ENCODE assay signal across 35 cellular contexts in the genomic region with DNA sequence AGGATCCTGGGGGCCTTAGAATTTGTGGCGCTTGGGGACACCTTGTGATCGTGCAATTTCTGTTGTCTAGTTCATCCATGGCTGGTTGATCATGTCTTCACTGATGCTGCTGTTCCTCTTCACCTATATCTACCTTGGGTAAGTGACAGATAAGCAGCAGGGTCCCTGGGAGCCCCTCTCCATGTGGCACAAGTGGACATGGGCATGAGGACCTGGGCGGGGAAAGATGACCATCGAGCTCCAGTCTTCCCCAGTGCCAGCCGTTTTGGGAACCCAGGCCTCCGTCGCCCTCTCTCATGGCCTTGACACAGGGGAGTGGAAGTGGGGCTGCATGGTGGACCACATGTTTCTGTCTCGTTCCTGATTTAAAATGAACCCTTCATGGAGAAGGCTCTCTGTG.
"Had no signal": no experiment of that assay in that cellular context is flagged by ENCODE, and none has a peak within 500 bp of the region (broad histone marks: within the 10 kb centered on the region; RNA-seq: fewer than 3 reads in every experiment).

No MANE protein-coding gene starts in this region.

- DNase-seq: activated B cell treated with CpG ODN at 0.5 μM for 24 hours; activated CD4-positive, alpha-beta memory T cell treated with anti-CD3 and anti-CD28 coated beads for 36 hours; activated CD4-positive, alpha-beta T cell treated with anti-CD3 and anti-CD28 coated beads for 4 hours; activated CD4-positive, alpha-beta T cell treated with anti-CD3 and anti-CD28 coated beads, Interleukin-2, amount 10 ng/mL, durations not matched to agents 24 days and 14 days; activated CD4-positive, alpha-beta T cell treated with anti-CD3 and anti-CD28 coated beads, Interleukin-2, amount 50 U/mL, for 1 hour; activated CD4-positive, alpha-beta T cell treated with anti-CD3 and anti-CD28 coated beads, Interleukin-2, amount 50 U/mL, for 4 hours; activated CD4-positive, CD25-positive, alpha-beta regulatory T cell treated with anti-CD3 and anti-CD28 coated beads, Interleukin-2, amount 50 U/mL, for 72 hours; activated CD8-positive, alpha-beta memory T cell treated with anti-CD3 and anti-CD28 coated beads, Interleukin-2, amount 50 U/mL, for 4 hours; activated CD8-positive, alpha-beta T cell treated with anti-CD3 and anti-CD28 coated beads for 36 hours; activated effector memory CD4-positive, alpha-beta T cell treated with anti-CD3 and anti-CD28 coated beads, Interleukin-2, amount 50 U/mL, for 16 hours; activated gamma-delta T cell treated with Interleukin-2 at 50 U/mL for 16 hours; activated naive CD4-positive, alpha-beta T cell; activated naive CD4-positive, alpha-beta T cell treated with anti-CD3 and anti-CD28 coated beads, Interleukin-2, amount 10 ng/mL, durations not matched to agents 7 days and 5 days; activated naive CD8-positive, alpha-beta T cell treated with anti-CD3 and anti-CD28 coated beads, Interleukin-2, amount 10 ng/mL, durations not matched to agents 7 days and 5 days; activated naive CD8-positive, alpha-beta T cell treated with anti-CD3 and anti-CD28 coated beads, Interleukin-2, amount 50 U/mL, for 24 hours; activated T-cell treated with anti-CD3 and anti-CD28 coated beads for 4 hours; activated T-cell treated with anti-CD3 and anti-CD28 coated beads, Interleukin-2, amount 50 U/mL, for 1 hour; activated T-cell treated with anti-CD3 and anti-CD28 coated beads, Interleukin-2, amount 50 U/mL, for 4 hours; activated T-cell treated with anti-CD3 and anti-CD28 coated beads, Interleukin-2, amount 50 U/mL, for 72 hours; amygdala; anterior cingulate cortex; central memory CD4-positive, alpha-beta T cell; T-helper 1 cell; T-helper 2 cell; T-helper 9 cell had no signal

- H3K4me1 ChIP-seq: ascending aorta had no signal

- H3K36me3 Mint-ChIP-seq: activated CD4-positive, alpha-beta memory T cell treated with anti-CD3 and anti-CD28 coated beads for 36 hours; activated naive CD4-positive, alpha-beta T cell treated with anti-CD3 and anti-CD28 coated beads, Interleukin-2, amount 50 U/mL, for 24 hours; activated naive CD8-positive, alpha-beta T cell treated with anti-CD3 and anti-CD28 coated beads, Interleukin-2, amount 10 ng/mL, durations not matched to agents 7 days and 5 days had no signal

- H3K4me3 Mint-ChIP-seq: activated B cell treated with CpG ODN at 0.5 μM for 24 hours; activated CD4-positive, alpha-beta memory T cell treated with anti-CD3 and anti-CD28 coated beads for 36 hours; activated CD4-positive, alpha-beta T cell treated with anti-CD3 and anti-CD28 coated beads, Interleukin-2, amount 10 ng/mL, durations not matched to agents 24 days and 14 days; activated CD8-positive, alpha-beta T cell treated with anti-CD3 and anti-CD28 coated beads for 36 hours; activated naive CD4-positive, alpha-beta T cell treated with anti-CD3 and anti-CD28 coated beads, Interleukin-2, amount 10 ng/mL, durations not matched to agents 7 days and 5 days; activated naive CD4-positive, alpha-beta T cell treated with anti-CD3 and anti-CD28 coated beads, Interleukin-2, amount 50 U/mL, for 24 hours; activated naive CD8-positive, alpha-beta T cell; activated naive CD8-positive, alpha-beta T cell treated with anti-CD3 and anti-CD28 coated beads, Interleukin-2, amount 10 ng/mL, durations not matched to agents 7 days and 5 days; activated naive CD8-positive, alpha-beta T cell treated with anti-CD3 and anti-CD28 coated beads, Interleukin-2, amount 50 U/mL, for 24 hours; activated T-cell treated with anti-CD3 and anti-CD28 coated beads, Interleukin-2, amount 50 U/mL, for 4 hours; activated T-cell treated with anti-CD3 and anti-CD28 coated beads, Interleukin-2, amount 50 U/mL, for 72 hours; activated T-helper 1 cell treated with anti-CD3 and anti-CD28 coated beads, Interleukin-12 subunit alpha, Interleukin-12 subunit beta, Interleukin-2, Interleukin-4 antibody, amounts not matched to agents 30 ng/mL and 10 ng/mL and 1 ng/mL, durations not matched to agents 14 hours and 24 hours and 36 hours; activated T-helper 17 cell treated with anti-CD3 and anti-CD28 coated beads, Interleukin-2, amount 50 U/mL, for 72 hours; brain; T-helper 1 cell treated with Interleukin-12 subunit alpha and Interleukin-12 subunit beta and Interleukin-4 antibody, amounts not matched to agents 30 μg/mL and 1 μg/mL, for 36 hours; T-helper 2 cell treated with Interferon-gamma antibody and Interleukin-4, amounts not matched to agents 5 μg/mL and 100 μg/mL, for 36 hours had no signal

- H3K27me3 Mint-ChIP-seq: activated B cell treated with CpG ODN at 0.5 μM for 24 hours; activated CD4-positive, alpha-beta memory T cell treated with anti-CD3 and anti-CD28 coated beads for 36 hours; activated CD4-positive, alpha-beta T cell treated with anti-CD3 and anti-CD28 coated beads, Interleukin-2, amount 10 ng/mL, durations not matched to agents 24 days and 14 days; activated CD8-positive, alpha-beta T cell treated with anti-CD3 and anti-CD28 coated beads for 36 hours; activated naive CD4-positive, alpha-beta T cell treated with anti-CD3 and anti-CD28 coated beads, Interleukin-2, amount 10 ng/mL, durations not matched to agents 7 days and 5 days; activated naive CD4-positive, alpha-beta T cell treated with anti-CD3 and anti-CD28 coated beads, Interleukin-2, amount 50 U/mL, for 24 hours; activated naive CD8-positive, alpha-beta T cell; activated naive CD8-positive, alpha-beta T cell treated with anti-CD3 and anti-CD28 coated beads, Interleukin-2, amount 10 ng/mL, durations not matched to agents 7 days and 5 days; activated naive CD8-positive, alpha-beta T cell treated with anti-CD3 and anti-CD28 coated beads, Interleukin-2, amount 50 U/mL, for 24 hours; activated T-helper 17 cell treated with anti-CD3 and anti-CD28 coated beads, Interleukin-2, amount 50 U/mL, for 72 hours had no signal

- H3K27ac ChIP-seq: ascending aorta, cardiac muscle cell, VCaP had no signal

- H3K27me3 ChIP-seq: ascending aorta, cardiac muscle cell had no signal

- H3K4me3 ChIP-seq: ascending aorta, cardiac muscle cell had no signal

- H3K9me3 ChIP-seq: ascending aorta had no signal

- H3K27ac Mint-ChIP-seq: activated B cell treated with CpG ODN at 0.5 μM for 24 hours; activated CD4-positive, alpha-beta memory T cell treated with anti-CD3 and anti-CD28 coated beads for 36 hours; activated CD4-positive, alpha-beta T cell treated with anti-CD3 and anti-CD28 coated beads, Interleukin-2, amount 10 ng/mL, durations not matched to agents 24 days and 14 days; activated CD8-positive, alpha-beta T cell treated with anti-CD3 and anti-CD28 coated beads for 36 hours; activated naive CD4-positive, alpha-beta T cell treated with anti-CD3 and anti-CD28 coated beads, Interleukin-2, amount 10 ng/mL, durations not matched to agents 7 days and 5 days; activated naive CD4-positive, alpha-beta T cell treated with anti-CD3 and anti-CD28 coated beads, Interleukin-2, amount 50 U/mL, for 24 hours; activated naive CD8-positive, alpha-beta T cell; activated naive CD8-positive, alpha-beta T cell treated with anti-CD3 and anti-CD28 coated beads, Interleukin-2, amount 10 ng/mL, durations not matched to agents 7 days and 5 days; activated naive CD8-positive, alpha-beta T cell treated with anti-CD3 and anti-CD28 coated beads, Interleukin-2, amount 50 U/mL, for 24 hours; activated T-cell treated with anti-CD3 and anti-CD28 coated beads, Interleukin-2, amount 50 U/mL, for 72 hours; activated T-helper 1 cell treated with anti-CD3 and anti-CD28 coated beads, Interleukin-12 subunit alpha, Interleukin-12 subunit beta, Interleukin-2, Interleukin-4 antibody, amounts not matched to agents 30 ng/mL and 10 ng/mL and 1 ng/mL, durations not matched to agents 14 hours and 24 hours and 36 hours; activated T-helper 17 cell treated with anti-CD3 and anti-CD28 coated beads, Interleukin-2, amount 50 U/mL, for 72 hours; brain; T-helper 1 cell treated with Interleukin-12 subunit alpha and Interleukin-12 subunit beta and Interleukin-4 antibody, amounts not matched to agents 30 μg/mL and 1 μg/mL, for 36 hours; T-helper 2 cell treated with Interferon-gamma antibody and Interleukin-4, amounts not matched to agents 5 μg/mL and 100 μg/mL, for 36 hours had no signal

- H3K36me3 ChIP-seq: cardiac muscle cell had no signal

- H3K9me3 Mint-ChIP-seq: activated B cell treated with CpG ODN at 0.5 μM for 24 hours; activated CD4-positive, alpha-beta memory T cell treated with anti-CD3 and anti-CD28 coated beads for 36 hours; activated CD4-positive, alpha-beta T cell treated with anti-CD3 and anti-CD28 coated beads, Interleukin-2, amount 10 ng/mL, durations not matched to agents 24 days and 14 days; activated CD8-positive, alpha-beta T cell treated with anti-CD3 and anti-CD28 coated beads for 36 hours; activated naive CD4-positive, alpha-beta T cell treated with anti-CD3 and anti-CD28 coated beads, Interleukin-2, amount 10 ng/mL, durations not matched to agents 7 days and 5 days; activated naive CD4-positive, alpha-beta T cell treated with anti-CD3 and anti-CD28 coated beads, Interleukin-2, amount 50 U/mL, for 24 hours; activated naive CD8-positive, alpha-beta T cell treated with anti-CD3 and anti-CD28 coated beads, Interleukin-2, amount 10 ng/mL, durations not matched to agents 7 days and 5 days; activated naive CD8-positive, alpha-beta T cell treated with anti-CD3 and anti-CD28 coated beads, Interleukin-2, amount 50 U/mL, for 24 hours; activated T-cell treated with anti-CD3 and anti-CD28 coated beads, Interleukin-2, amount 50 U/mL, for 4 hours; activated T-cell treated with anti-CD3 and anti-CD28 coated beads, Interleukin-2, amount 50 U/mL, for 72 hours; activated T-helper 1 cell treated with anti-CD3 and anti-CD28 coated beads, Interleukin-12 subunit alpha, Interleukin-12 subunit beta, Interleukin-2, Interleukin-4 antibody, amounts not matched to agents 30 ng/mL and 10 ng/mL and 1 ng/mL, durations not matched to agents 14 hours and 24 hours and 36 hours; activated T-helper 17 cell treated with anti-CD3 and anti-CD28 coated beads, Interleukin-2, amount 50 U/mL, for 72 hours; brain; T-helper 1 cell treated with Interleukin-12 subunit alpha and Interleukin-12 subunit beta and Interleukin-4 antibody, amounts not matched to agents 30 μg/mL and 1 μg/mL, for 36 hours; T-helper 2 cell treated with Interferon-gamma antibody and Interleukin-4, amounts not matched to agents 5 μg/mL and 100 μg/mL, for 36 hours had no signal
